Comparison of ENCODE assay signal across 23 cellular contexts in the genomic region with DNA sequence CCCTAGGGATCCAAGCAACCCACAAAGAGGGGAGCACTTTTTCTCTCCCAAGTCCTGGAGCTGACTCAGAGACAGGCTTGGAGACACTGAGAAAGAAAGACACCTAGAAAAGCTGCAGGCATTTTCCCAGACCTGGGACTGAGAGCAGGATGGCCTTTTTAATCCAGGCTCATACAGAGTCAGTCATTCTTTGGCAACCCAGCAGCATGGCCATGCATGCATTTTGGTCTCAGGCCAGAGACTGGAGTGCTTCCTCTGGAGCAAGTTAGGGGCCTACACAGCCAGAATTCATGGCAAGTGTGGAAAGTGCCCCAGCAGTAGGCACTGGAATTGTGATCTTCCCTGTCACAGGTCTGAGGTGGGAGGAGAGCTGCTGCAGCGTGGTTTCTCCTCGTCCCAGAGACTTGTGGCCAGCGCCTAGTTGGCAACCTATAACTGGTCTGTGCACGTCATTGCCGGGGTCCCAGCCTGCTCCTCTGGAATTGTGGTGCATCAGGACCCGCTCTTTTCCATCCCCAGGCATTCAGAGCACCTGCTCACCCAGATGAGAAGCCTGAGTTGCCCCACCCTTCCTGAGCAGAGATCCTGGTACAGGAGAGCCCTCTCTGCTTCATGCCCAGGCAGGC.
"Had no signal": no experiment of that assay in that cellular context is flagged by ENCODE, and none has a peak within 500 bp of the region (broad histone marks: within the 10 kb centered on the region; RNA-seq: fewer than 3 reads in every experiment).

No MANE protein-coding gene starts in this region.

- H3K27ac ChIP-seq: SK-N-MC had no signal

- ATAC-seq: activated CD8-positive, alpha-beta memory T cell treated with anti-CD3 and anti-CD28 coated beads, Interleukin-2, amount 10 ng/mL, durations not matched to agents 7 days and 5 days; activated T-cell treated with anti-CD3 and anti-CD28 coated beads, Interleukin-2, amount 50 U/mL, for 4 hours; PC-3; T-cell had no signal

- H3K4me3 ChIP-seq: SK-N-MC had no signal

- DNase-seq: activated B cell treated with CpG ODN at 0.5 μM for 24 hours; activated CD4-positive, alpha-beta T cell treated with anti-CD3 and anti-CD28 coated beads for 1 hour; activated CD4-positive, alpha-beta T cell treated with anti-CD3 and anti-CD28 coated beads, Interleukin-2, amount 10 ng/mL, durations not matched to agents 24 days and 14 days; activated CD4-positive, alpha-beta T cell treated with anti-CD3 and anti-CD28 coated beads, Interleukin-2, amount 50 U/mL, for 48 hours; activated CD8-positive, alpha-beta memory T cell treated with anti-CD3 and anti-CD28 coated beads, Interleukin-2, amount 10 ng/mL, durations not matched to agents 7 days and 5 days; activated effector memory CD4-positive, alpha-beta T cell treated with anti-CD3 and anti-CD28 coated beads, Interleukin-2, amount 50 U/mL, for 16 hours; activated naive CD4-positive, alpha-beta T cell treated with anti-CD3 and anti-CD28 coated beads for 36 hours; activated T-cell treated with anti-CD3 and anti-CD28 coated beads, Interleukin-2, amount 50 U/mL, for 4 hours; KBM-7; NCI-H1092; NCI-H1417 treated with DMSO at 0.1 percent for 48 hours; NCI-H1694; NCI-H2029; NCI-H2107; NCI-H510A treated with DMSO at 0.1 percent for 48 hours; PC-3; T-cell; T-helper 2 cell; T1000 had no signal

- FAIRE-seq: astrocyte, RCC 7860, TTC549 had no signal
